ENCODE assay signal across 8 cellular contexts in genomic region chr16:81035398-81035974, GRCh38. TPM values are rescaled to one million over a fixed set of nuclear protein-coding genes. Genes with fewer than 3 reads are reported as not detected.
DNase-seq lines count a peak whose midpoint lies in the region; ATAC-seq and TF ChIP-seq lines count a peak whose summit lies in the region.

TSS of gene ATMIN (plus strand) at chr16:81035842. CDS start at chr16:81035871, 29 bp downstream.

- POLR2A ChIA-PET in CD8-positive, alpha-beta T cell (lab: Charles Lee): interaction anchor here (0.8 to 5.3 kb wide), 7 partner anchors 10 to 279 kb away, joined by 3 to 34 read pairs (median 4); partner anchors contain the start of genes C16orf46, CENPN, CMC2 and GAN

- peaks cover 20% of the 10 kb centered on the region for H3K36me3 Mint-ChIP-seq in CD8-positive, alpha-beta T cell

- H3K27me3 Mint-ChIP-seq in CD8-positive, alpha-beta T cell (ENCODE audit: low read depth): no peaks in the 10 kb centered on the region

- in situ Hi-C loops in endometrial microvascular endothelial cells (cut with HindIII; ENCODE audit: inconsistent ontology term, low pct_unique_long_range_greater_than_20kb, low sequenced_read_pairs): no loop called here

- H3K4me3 Mint-ChIP-seq in CD8-positive, alpha-beta T cell: peak within 1 kb of the TSS; percentile 87

- peaks cover 20% of the 10 kb centered on the region for H3K4me1 ChIP-seq in CD8-positive, alpha-beta T cell (ENCODE audit: insufficient read depth, low read length)
- H3K4me1 ChIP-seq in mesodermal cell (ENCODE audit: control insufficient read depth, insufficient read depth, low read length, poor library complexity, severe bottlenecking): peaks cover 23% of the 10 kb centered on the region

- H3K4me1 Mint-ChIP-seq in CD8-positive, alpha-beta T cell (ENCODE audit: low read depth): peaks cover 34% of the 10 kb centered on the region

- peak; percentile 79 to 93 (median 87) for DNase-seq in CD8-positive, alpha-beta T cell
- DNase-seq in HT-29 (ENCODE audit: low spot score): peak; percentile 96
- peak; percentile 79 for DNase-seq in NOMO-1 treated with DMSO at 0.1 percent for 48 hours (lab: John Stamatoyannopoulos, UW; ENCODE audit: unreplicated experiment)
- peak; percentile 46 for DNase-seq in activated CD8-positive, alpha-beta memory T cell treated with anti-CD3 and anti-CD28 coated beads, Interleukin-2, amount 50 U/mL, for 1 hour (ENCODE audit: extremely low read depth)
- DNase-seq in stimulated activated CD8-positive, alpha-beta memory T cell treated with anti-CD3 and anti-CD28 coated beads, Interleukin-15, amount 100 ng/mL, for 24 hours (ENCODE audit: low read depth): peak; percentile 78

- TF ChIP-seq CTCF in CD8-positive, alpha-beta T cell (IDR thresholded peaks at IDR 0.05): peak; percentile 99

- no peaks in the 10 kb centered on the region for H3K9me3 ChIP-seq in CD8-positive, alpha-beta T cell (ENCODE audit: low read length)
- peaks cover 7% of the 10 kb centered on the region for H3K9me3 ChIP-seq in mesodermal cell (ENCODE audit: control insufficient read depth, low read length)

- H3K27ac ChIP-seq in CD8-positive, alpha-beta T cell (ENCODE audit: low read depth, low read length): peak within 1 kb of the TSS; percentile 34
- H3K27ac ChIP-seq in mesodermal cell (ENCODE audit: low read depth, low read length, severe bottlenecking): no peak within 1 kb of the TSS

- intact Hi-C loops in CD8-positive, alpha-beta T cell (cut with DNase I, micrococcal nuclease): loop anchor here (1.0 to 5.0 kb wide), 9 partner anchors 28 to 703 kb away; partner anchors contain the start of genes CENPN (in 2 of the 2), GAN (in 2 of the 2), C16orf46 (in 1 of the 2) and DYNLRB2 (in 1 of the 2)

- peak; percentile 97 for ATAC-seq in CD8-positive, alpha-beta T cell
- ATAC-seq in GM19463 (IDR thresholded peaks at IDR 0.05; ENCODE audit: unreplicated experiment): peak; percentile 89

- WGBS in mesodermal cell (ENCODE audit: insufficient coverage in 2 of 2), 2 experiments: 5 to 6% methylated on average over 29 to 44 of the region's 54 CpGs

- no peaks in the 10 kb centered on the region for H3K36me3 ChIP-seq in CD8-positive, alpha-beta T cell (ENCODE audit: insufficient read depth, low read length)
- H3K36me3 ChIP-seq in mesodermal cell (ENCODE audit: control insufficient read depth, insufficient read depth, low read length): peaks cover 32% of the 10 kb centered on the region

- CTCF ChIA-PET in CD8-positive, alpha-beta T cell (lab: Charles Lee): interaction anchor here (0.6 to 6.3 kb wide), 26 partner anchors 10 to 778 kb away, joined by 3 to 59 read pairs (median 4); partner anchors contain the start of genes C16orf46, CENPN and CMC2

- peak within 1 kb of the TSS; percentile 47 for H3K4me3 ChIP-seq in CD8-positive, alpha-beta T cell (ENCODE audit: low read depth, low read length)
- peak within 1 kb of the TSS; percentile 74 for H3K4me3 ChIP-seq in mesodermal cell (ENCODE audit: extremely low read depth, insufficient read depth, low read length, poor library complexity, severe bottlenecking)

- peak within 1 kb of the TSS; percentile 82 for H3K27ac Mint-ChIP-seq in CD8-positive, alpha-beta T cell

- H3K9me3 Mint-ChIP-seq in CD8-positive, alpha-beta T cell: no peaks in the 10 kb centered on the region

- no peaks in the 10 kb centered on the region for H3K27me3 ChIP-seq in CD8-positive, alpha-beta T cell (ENCODE audit: insufficient read depth, low read length)

RNA-seq across cellular contexts. Expression of gene ATMIN, which starts in this region (rescaled TPM):
- total RNA-seq in CD8-positive, alpha-beta T cell: 10 to 100 TPM; 32.2 to 35.1 TPM
- 16.8 and 19.3 TPM in 2 replicates for total RNA-seq in HT-29 (2014; rRNA removed; shearing (Covaris generic))
- total RNA-seq in endometrial microvascular endothelial cells (ENCODE audit: inconsistent ontology term): 26.9 TPM
- 41.7 TPM for polyA plus RNA-seq in mesodermal cell (2013, experiment 1 of 2)
- polyA plus RNA-seq in mesodermal cell (2013, experiment 2 of 2): 38.2 TPM

Comparison
In these comparisons a context has a peak if more than half of its experiments do, and no peak if none do; other contexts are left out.
1. DNase-seq: peak in every context shown above with its lines; median percentile 96 in HT-29; 87 in CD8-positive, alpha-beta T cell; 79 in NOMO-1 treated with DMSO at 0.1 percent for 48 hours; 78 in stimulated activated CD8-positive, alpha-beta memory T cell treated with anti-CD3 and anti-CD28 coated beads, Interleukin-15, amount 100 ng/mL, for 24 hours; 46 in activated CD8-positive, alpha-beta memory T cell treated with anti-CD3 and anti-CD28 coated beads, Interleukin-2, amount 50 U/mL, for 1 hour.